In genomic region chr10:114525368-114525949, GRCh38 we compare ENCODE assay signal across 1 cellular context.
TF ChIP-seq lines count a peak whose summit lies in the region.

No MANE protein-coding gene starts in this region.

TF ChIP-seq in HEK293, 187 proteins besides CTCF, POLR2A, EP300 and RAD21 (continued from another document and continues in another):
- TF ChIP-seq TSHZ1 (tag by site-specific recombination; IDR thresholded peaks at IDR 0.05; ENCODE audit: borderline replicate concordance) (peak; percentile 95), PATZ1 (tag by site-specific recombination; IDR thresholded peaks at IDR 0.05) (peak; percentile 52; the same call in 1 of the 2 replicates), ZNF2 (tag by site-specific recombination; IDR thresholded peaks at IDR 0.05) (peak; percentile 57; the same call in 1 of the 2 replicates), OVOL3 (tag by site-specific recombination; IDR thresholded peaks at IDR 0.05) (peak; percentile 86; the same call in 1 of the 2 replicates), ZNF112 (tag by site-specific recombination; IDR thresholded peaks at IDR 0.05) (no peak), ZNF529 (tag by site-specific recombination; IDR thresholded peaks at IDR 0.05; ENCODE audit: insufficient replicate concordance) (no peak), KLF7 (tag by site-specific recombination; IDR thresholded peaks at IDR 0.05; ENCODE audit: borderline replicate concordance) (no peak), ZNF658 (tag by site-specific recombination; IDR thresholded peaks at IDR 0.05) (no peak), ZNF600 (tag by site-specific recombination; IDR thresholded peaks at IDR 0.05) (peak; percentile 64; the same call in 1 of the 2 replicates), ZNF580 (tag by site-specific recombination; IDR thresholded peaks at IDR 0.05) (0 out of 2 replicates have a peak, but pooled peaks have one; percentile 13), ZNF692 (tag by site-specific recombination; IDR thresholded peaks at IDR 0.05) (peak; percentile 29; the same call in 1 of the 2 replicates), EGR2 (tag by site-specific recombination; IDR thresholded peaks at IDR 0.05; ENCODE audit: low read depth) (no peak), ZBTB17 (tag by site-specific recombination; IDR thresholded peaks at IDR 0.05) (peak; percentile 68), ZBTB7A (tag by site-specific recombination; IDR thresholded peaks at IDR 0.05; ENCODE audit: low read depth) (no peak), PRDM2 (tag by site-specific recombination; IDR thresholded peaks at IDR 0.05; ENCODE audit: borderline replicate concordance) (no peak), OSR2 (tag by site-specific recombination; IDR thresholded peaks at IDR 0.05) (peak; percentile 97), KLF9 (tag by site-specific recombination; IDR thresholded peaks at IDR 0.05; ENCODE audit: low read depth) (peak; percentile 38; the same call in 1 of the 2 replicates), BCL11A (tag by site-specific recombination; IDR thresholded peaks at IDR 0.05; ENCODE audit: low read depth) (peak; percentile 96), SCRT2 (tag by site-specific recombination; IDR thresholded peaks at IDR 0.05) (peak; percentile 87), YY2 (tag by site-specific recombination; IDR thresholded peaks at IDR 0.05) (no peak), BCL11B (tag by site-specific recombination; IDR thresholded peaks at IDR 0.05; ENCODE audit: low read depth) (0 out of 2 replicates have a peak, but pooled peaks have one; percentile 49), ZNF140 (tag by site-specific recombination; IDR thresholded peaks at IDR 0.05) (no peak), ZNF169 (tag by site-specific recombination; IDR thresholded peaks at IDR 0.05) (no peak), ELK4 (IDR thresholded peaks at IDR 0.05; ENCODE audit: borderline replicate concordance, low read depth, low read length) (no peak), SP3 (tag by site-specific recombination; IDR thresholded peaks at IDR 0.05) (peak; percentile 58), ZNF341 (tag by site-specific recombination; IDR thresholded peaks at IDR 0.05; ENCODE audit: low read depth) (no peak), ZNF701 (tag by site-specific recombination; IDR thresholded peaks at IDR 0.05) (no peak), TCF7L2 (IDR thresholded peaks at IDR 0.05; ENCODE audit: borderline replicate concordance, low read depth, low read length) (peak; percentile 81; the same call in 1 of the 2 replicates), SP7 (tag by site-specific recombination; IDR thresholded peaks at IDR 0.05) (peak; percentile 92), ZNF639 (tag by site-specific recombination; IDR thresholded peaks at IDR 0.05) (peak; percentile 91), ZNF184 (tag by site-specific recombination; IDR thresholded peaks at IDR 0.05) (peak; percentile 87), ZNF18 (tag by site-specific recombination; IDR thresholded peaks at IDR 0.05) (peak; percentile 62; the same call in 1 of the 2 replicates), ZBTB8A (tag by site-specific recombination; IDR thresholded peaks at IDR 0.05) (no peak), INSM2 (tag by site-specific recombination; IDR thresholded peaks at IDR 0.05) (peak; percentile 99), ZNF404 (tag by site-specific recombination; IDR thresholded peaks at IDR 0.05) (no peak), ZNF366 (tag by site-specific recombination; conservative IDR thresholded peaks at IDR 0.05) (peak; percentile 98), KLF10 (tag by site-specific recombination; IDR thresholded peaks at IDR 0.05) (peak; percentile 86), RBAK (tag by site-specific recombination; IDR thresholded peaks at IDR 0.05) (no peak), ZNF645 (tag by site-specific recombination; IDR thresholded peaks at IDR 0.05) (no peak)
